Comparison of ENCODE assay signal across 10 cellular contexts in the genomic region with DNA sequence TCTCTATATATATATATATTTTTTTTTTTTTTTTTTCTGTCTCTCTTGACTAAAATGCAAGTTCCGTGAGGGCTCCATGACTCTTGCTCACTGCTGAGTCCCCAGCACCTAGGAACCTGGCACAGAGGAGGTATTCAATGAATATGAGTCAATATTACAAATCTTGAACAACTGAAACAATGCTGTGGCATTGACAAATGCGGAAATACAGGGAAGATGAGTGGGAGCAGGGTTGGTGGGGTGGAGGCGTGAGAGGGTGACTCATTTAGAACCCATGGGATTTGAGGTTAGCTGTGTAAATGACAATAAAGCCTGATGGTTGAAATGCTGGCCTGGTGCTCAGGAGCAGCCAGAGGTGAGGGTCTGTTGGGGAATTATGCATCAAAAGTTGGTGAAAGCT.
DNase-seq lines count a peak whose midpoint lies in the region; ATAC-seq, FAIRE-seq and TF ChIP-seq lines count a peak whose summit lies in the region.
"Had no signal": no experiment of that assay in that cellular context is flagged by ENCODE, and none has a peak within 500 bp of the region (broad histone marks: within the 10 kb centered on the region; RNA-seq: fewer than 3 reads in every experiment).

No MANE protein-coding gene starts in this region.

- CTCF ChIA-PET in BJ (lab: Yijun Ruan, JAX) = interaction anchor here (1.2 kb wide), 1 partner anchor 534 kb away, joined by 3 read pairs; no protein-coding TSS in a partner anchor

- POLR2A ChIA-PET in BJ (lab: Charles Lee) = interaction anchor here (0.5 kb wide), 1 partner anchor 32 kb away, joined by 5 read pairs; no protein-coding TSS in a partner anchor

- no peaks in the 10 kb centered on the region for H3K27me3 Mint-ChIP-seq in activated T-cell treated with anti-CD3 and anti-CD28 coated beads, Interleukin-2, amount 50 U/mL, for 72 hours (ENCODE audit: low read depth)
- H3K27me3 Mint-ChIP-seq in nephron progenitor cell (ENCODE audit: low read depth, poor library complexity) = peaks cover 3% of the 10 kb centered on the region

- peak overlapping the region; percentile 11 to 69 for H3K4me3 Mint-ChIP-seq in activated T-cell treated with anti-CD3 and anti-CD28 coated beads, Interleukin-2, amount 50 U/mL, for 72 hours
- no peak overlapping the region for H3K4me3 Mint-ChIP-seq in nephron progenitor cell

- H3K9me3 Mint-ChIP-seq in activated T-cell treated with anti-CD3 and anti-CD28 coated beads, Interleukin-2, amount 50 U/mL, for 72 hours = peaks cover 1 to 4% of the 10 kb centered on the region in 2 donors
- no peaks in the 10 kb centered on the region for H3K9me3 Mint-ChIP-seq in nephron progenitor cell

- H3K4me3 ChIP-seq in BJ (ENCODE audit: low read depth, low read length) = no peak overlapping the region

- no peak for TF ChIP-seq CTCF in BJ (IDR thresholded peaks at IDR 0.05; ENCODE audit: insufficient read depth, low read depth, low read length)
- TF ChIP-seq CTCF in nephron progenitor cell (IDR thresholded peaks at IDR 0.05) = no peak

- peak; percentile 51 for DNase-seq in BJ (ENCODE audit: low read depth)
- DNase-seq in HTR-8/SVneo (ENCODE audit: insufficient read length, low spot score) = peak; percentile 99
- peak; percentile 54 to 60 for DNase-seq in activated T-cell treated with anti-CD3 and anti-CD28 coated beads, Interleukin-2, amount 50 U/mL, for 72 hours
- peak; percentile 59 for DNase-seq in kidney glomerular epithelial cell (lab: John Stamatoyannopoulos, UW)
- DNase-seq in NCI-H128 (lab: John Stamatoyannopoulos, UW; ENCODE audit: unreplicated experiment) = no peak
- no peak for DNase-seq in nephron progenitor cell
- no peak for DNase-seq in NCI-H2081 (lab: John Stamatoyannopoulos, UW)
- DNase-seq in NCI-H748 treated with DMSO at 0.1 percent for 48 hours (lab: John Stamatoyannopoulos, UW) = no peak
- DNase-seq: hypothalamus, T-helper 9 cell had no signal

- H3K27ac Mint-ChIP-seq in activated T-cell treated with anti-CD3 and anti-CD28 coated beads, Interleukin-2, amount 50 U/mL, for 72 hours = no peak overlapping the region
- H3K27ac Mint-ChIP-seq in nephron progenitor cell = no peak overlapping the region

- H3K27me3 ChIP-seq in BJ (ENCODE audit: control insufficient read depth, insufficient read depth, low read length) = no peaks in the 10 kb centered on the region

- peak; percentile 33 to 45 for ATAC-seq in activated T-cell treated with anti-CD3 and anti-CD28 coated beads, Interleukin-2, amount 50 U/mL, for 72 hours (replicated peaks in 1 of 2)

- H3K4me1 Mint-ChIP-seq in activated T-cell treated with anti-CD3 and anti-CD28 coated beads, Interleukin-2, amount 50 U/mL, for 72 hours (ENCODE audit: low read depth) = peaks cover 61% of the 10 kb centered on the region
- H3K4me1 Mint-ChIP-seq in nephron progenitor cell = peaks cover 11% of the 10 kb centered on the region

- FAIRE-seq in HTR-8/SVneo (lab: Jason Lieb, UNC) = peak; percentile 99

- no peaks in the 10 kb centered on the region for H3K36me3 ChIP-seq in BJ (ENCODE audit: control insufficient read depth, insufficient read depth, low read length)

- H3K36me3 Mint-ChIP-seq in activated T-cell treated with anti-CD3 and anti-CD28 coated beads, Interleukin-2, amount 50 U/mL, for 72 hours (ENCODE audit: insufficient read depth in 2 of 2) = peaks cover 9 to 10% of the 10 kb centered on the region in 2 donors
- no peaks in the 10 kb centered on the region for H3K36me3 Mint-ChIP-seq in nephron progenitor cell (ENCODE audit: low read depth)

Comparison
In these comparisons a context has a peak if more than half of its experiments do, and no peak if none do; other contexts are left out.
1. DNase-seq: peak in BJ (single experiment), HTR-8/SVneo (single experiment), activated T-cell treated with anti-CD3 and anti-CD28 coated beads, Interleukin-2, amount 50 U/mL, for 72 hours (2 of 2) and kidney glomerular epithelial cell (single experiment); none in NCI-H128 (single experiment), nephron progenitor cell (single experiment), NCI-H2081 (0 of 2) and NCI-H748 treated with DMSO at 0.1 percent for 48 hours (single experiment).